In the genomic region with DNA sequence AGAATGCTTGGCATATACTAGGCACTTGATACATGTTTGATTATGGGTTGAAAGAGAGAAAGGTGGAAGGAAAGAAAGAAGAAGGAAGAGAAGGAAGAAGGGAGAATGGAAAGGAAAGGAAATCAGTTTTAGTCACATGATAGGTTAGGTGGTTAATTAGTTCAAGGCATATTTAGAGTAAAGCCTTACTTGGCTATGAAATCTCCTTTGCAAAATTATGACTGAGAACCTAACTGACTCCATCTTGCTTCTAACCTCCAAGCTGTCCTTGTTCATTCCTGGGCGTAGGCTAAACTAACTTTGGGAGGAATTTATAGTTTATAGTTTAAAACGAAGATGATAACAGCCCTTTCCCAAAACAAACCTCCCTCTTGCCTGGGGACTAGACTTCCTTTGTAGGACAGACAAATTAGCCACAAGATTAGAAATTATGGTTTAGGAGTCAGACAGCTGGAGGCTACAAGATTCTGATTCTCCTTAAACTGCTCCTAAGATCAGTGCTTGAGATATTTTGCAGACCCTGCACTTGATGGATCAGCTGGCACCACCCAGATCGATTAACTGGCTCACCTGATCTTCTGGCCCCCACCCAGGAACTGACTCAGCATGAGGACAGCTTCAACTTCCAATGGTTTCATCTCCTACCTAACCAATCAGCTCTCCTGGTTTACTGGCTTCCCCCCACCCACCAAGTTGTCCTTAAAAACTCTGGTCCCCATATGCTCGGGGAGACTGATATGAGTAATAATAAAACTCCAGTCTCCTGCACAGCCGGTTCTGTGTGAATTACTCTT, we compare ENCODE assay signal across 22 cellular contexts. TPM values are rescaled to one million over a fixed set of nuclear protein-coding genes. Genes with fewer than 3 reads are reported as not detected.
DNase-seq lines count a peak whose midpoint lies in the region; ATAC-seq, FAIRE-seq and TF ChIP-seq lines count a peak whose summit lies in the region.
"Had no signal": no experiment of that assay in that cellular context is flagged by ENCODE, and none has a peak within 500 bp of the region (broad histone marks: within the 10 kb centered on the region; RNA-seq: fewer than 3 reads in every experiment).

No MANE protein-coding gene starts in this region.

- no peak overlapping the region for H3K4me3 Mint-ChIP-seq in naive thymus-derived CD4-positive, alpha-beta T cell

- no peaks in the 10 kb centered on the region for H3K9me2 ChIP-seq in PC-3 (replicated peaks; ENCODE audit: low read length)

- TF ChIP-seq CTCF in PC-3 (conservative IDR thresholded peaks at IDR 0.05; ENCODE audit: low read depth, low read length) (no peak), GM12878 (IDR thresholded peaks at IDR 0.05 in 2 of 3, conservative IDR thresholded peaks at IDR 0.05 in 1 of 3; ENCODE audit: control insufficient read depth in 2 of 3, extremely low read depth in 1 of 3, insufficient read depth in 1 of 3, low read depth in 3 of 3, low read length in 3 of 3) (no peak), RWPE1 (conservative IDR thresholded peaks at IDR 0.05; ENCODE audit: low read depth) (no peak)

- H4K20me1 ChIP-seq in PC-3 (ENCODE audit: low read length): no peaks in the 10 kb centered on the region
- no peaks in the 10 kb centered on the region for H4K20me1 ChIP-seq in GM12878 (ENCODE audit: control insufficient read depth, insufficient read depth)

- peaks cover 11 to 58% (median 27%) of the 10 kb centered on the region in 7 donors for H3K4me1 Mint-ChIP-seq in naive thymus-derived CD4-positive, alpha-beta T cell

- SMC1A ChIA-PET in GM12878 (lab: Charles Lee; ENCODE audit: uncharacterized antibody, unreplicated experiment): interaction anchor here (1.0 to 1.7 kb wide), 4 partner anchors 13 to 76 kb away, joined by 3 to 6 read pairs (median 4); no protein-coding TSS in a partner anchor

- H3K9ac ChIP-seq in PC-3 (ENCODE audit: low read length) (peak overlapping the region; percentile 42; the same call in 1 of the 2 replicates), GM12878 (ENCODE audit: control insufficient read depth, insufficient read depth, low read length) (no peak overlapping the region)
- H3K9ac ChIP-seq: parathyroid adenoma had no signal

- peak overlapping the region; percentile 46 for H3K4me3 ChIP-seq in PC-3 (ENCODE audit: low read length)
- H3K4me3 ChIP-seq in GM12878: no peak overlapping the region
- no peak overlapping the region for H3K4me3 ChIP-seq in naive thymus-derived CD4-positive, alpha-beta T cell (ENCODE audit: low read length)
- H3K4me3 ChIP-seq in effector memory CD4-positive, alpha-beta T cell (ENCODE audit: insufficient read depth, low read depth, low read length, poor library complexity, severe bottlenecking): no peak overlapping the region
- H3K4me3 ChIP-seq: colonic mucosa, sigmoid colon, thyroid gland had no signal

- H3K36me3 ChIP-seq in PC-3 (ENCODE audit: low read depth, low read length) (no peaks in the 10 kb centered on the region), GM12878 (ENCODE audit: control insufficient read depth in 2 of 2, insufficient read depth in 2 of 2, low read length in 1 of 2) (no peaks in the 10 kb centered on the region)
- H3K36me3 ChIP-seq in naive thymus-derived CD4-positive, alpha-beta T cell (ENCODE audit: control insufficient read depth in 2 of 3, insufficient read depth in 3 of 3, low read length in 3 of 3): peaks cover 0 to 68% (median 9%) of the 10 kb centered on the region in 3 experiments
- peaks cover 32% of the 10 kb centered on the region for H3K36me3 ChIP-seq in effector memory CD4-positive, alpha-beta T cell (ENCODE audit: control insufficient read depth, insufficient read depth, low read length)
- H3K36me3 ChIP-seq: colonic mucosa, sigmoid colon, thyroid gland had no signal

- POLR2A ChIA-PET in PC-3 (lab: Charles Lee; ENCODE audit: unreplicated experiment) (no interaction called here), GM12878 (lab: Charles Lee) (no interaction called here), RWPE1 (lab: Yijun Ruan, JAX; ENCODE audit: low non-redundant PET) (no interaction called here)
- POLR2A ChIA-PET in naive thymus-derived CD4-positive, alpha-beta T cell (lab: Charles Lee): no interaction called here

- H3K27me3 ChIP-seq in PC-3 (ENCODE audit: low read length): no peaks in the 10 kb centered on the region
- H3K27me3 ChIP-seq in GM12878 (replicated peaks in 1 of 2; ENCODE audit: control insufficient read depth in 2 of 2, insufficient read depth in 2 of 2, low read length in 1 of 2): no peaks in the 10 kb centered on the region
- H3K27me3 ChIP-seq in naive thymus-derived CD4-positive, alpha-beta T cell (ENCODE audit: control insufficient read depth in 2 of 2, insufficient read depth in 2 of 2, low read length in 2 of 2): no peaks in the 10 kb centered on the region
- H3K27me3 ChIP-seq in effector memory CD4-positive, alpha-beta T cell (replicated peaks; ENCODE audit: control insufficient read depth, insufficient read depth, low read length, poor library complexity, severe bottlenecking): no peaks in the 10 kb centered on the region
- H3K27me3 ChIP-seq: colonic mucosa, sigmoid colon, thyroid gland had no signal

- no peak for TF ChIP-seq EP300 in GM12878 (IDR thresholded peaks at IDR 0.05; ENCODE audit: borderline replicate concordance in 1 of 2, control insufficient read depth in 1 of 2, low read depth in 2 of 2, low read length in 2 of 2)

- no peak; the same call in 1 of the 2 replicates for ATAC-seq in PC-3
- ATAC-seq in GM12878: no peak
- no peak for ATAC-seq in naive thymus-derived CD4-positive, alpha-beta T cell
- no peak for ATAC-seq in HG03196 (IDR thresholded peaks at IDR 0.05; ENCODE audit: unreplicated experiment)

- CTCF ChIA-PET in PC-3 (lab: Charles Lee) (interaction anchor here (0.5 kb wide), 1 partner anchor 94 kb away, joined by 4 read pairs; no protein-coding TSS in a partner anchor), GM12878 (lab: Yijun Ruan, JAX) (interaction anchor here (0.9 to 1.4 kb wide), 2 partner anchors 30 to 76 kb away, joined by 3 read pairs; no protein-coding TSS in a partner anchor), RWPE1 (lab: Yijun Ruan, JAX) (no interaction called here)
- CTCF ChIA-PET in naive thymus-derived CD4-positive, alpha-beta T cell (lab: Charles Lee): no interaction called here

- in situ Hi-C loops in GM12878 (cut with MboI): no loop called here

- no peak for FAIRE-seq in GM12878 (lab: Jason Lieb, UNC)
- FAIRE-seq: islet of Langerhans had no signal

- H3K79me2 ChIP-seq in PC-3 (ENCODE audit: low read length) (no peaks in the 10 kb centered on the region), GM12878 (ENCODE audit: control insufficient read depth, insufficient read depth, low read length) (no peaks in the 10 kb centered on the region)
- H3K79me2 ChIP-seq: parathyroid adenoma had no signal

- TF ChIP-seq POLR2A in GM12878 (IDR thresholded peaks at IDR 0.05; ENCODE audit: low read depth, low read length): no peak

- H3K36me3 Mint-ChIP-seq in naive thymus-derived CD4-positive, alpha-beta T cell: peaks cover 4 to 61% (median 39%) of the 10 kb centered on the region in 5 donors

- H3K4me1 ChIP-seq in PC-3 (ENCODE audit: insufficient read depth, low read length) (peaks cover 68% of the 10 kb centered on the region), GM12878 (ENCODE audit: control insufficient read depth, insufficient read depth, low read length) (no peaks in the 10 kb centered on the region)
- no peaks in the 10 kb centered on the region for H3K4me1 ChIP-seq in naive thymus-derived CD4-positive, alpha-beta T cell (ENCODE audit: control insufficient read depth in 2 of 2, insufficient read depth in 2 of 2, low read length in 2 of 2)
- H3K4me1 ChIP-seq in effector memory CD4-positive, alpha-beta T cell (ENCODE audit: control insufficient read depth, insufficient read depth, low read length, poor library complexity, severe bottlenecking): no peaks in the 10 kb centered on the region
- H3K4me1 ChIP-seq: colonic mucosa, sigmoid colon, thyroid gland had no signal

- H3K27ac Mint-ChIP-seq in naive thymus-derived CD4-positive, alpha-beta T cell: peak overlapping the region in 6 of 9 donors; percentile 33 to 74 (median 52)

- peaks cover 0 to 2% (median 0%) of the 10 kb centered on the region in 11 donors for H3K9me3 Mint-ChIP-seq in naive thymus-derived CD4-positive, alpha-beta T cell

- no peaks in the 10 kb centered on the region for H3K9me3 ChIP-seq in PC-3 (ENCODE audit: low read length)
- H3K9me3 ChIP-seq in GM12878 (replicated peaks; ENCODE audit: control insufficient read depth, insufficient read depth, low read length): no peaks in the 10 kb centered on the region
- no peaks in the 10 kb centered on the region for H3K9me3 ChIP-seq in naive thymus-derived CD4-positive, alpha-beta T cell (ENCODE audit: control insufficient read depth in 2 of 3, low read length in 3 of 3)
- no peaks in the 10 kb centered on the region for H3K9me3 ChIP-seq in effector memory CD4-positive, alpha-beta T cell (ENCODE audit: control insufficient read depth, low read length)
- H3K9me3 ChIP-seq: colonic mucosa, sigmoid colon, thyroid gland had no signal

- no peaks in the 10 kb centered on the region for H3K27me3 Mint-ChIP-seq in naive thymus-derived CD4-positive, alpha-beta T cell

- WGBS in GM12878 (ENCODE audit: insufficient coverage, insufficient replicate concordance, low lambda C conversion rate, missing lambda C conversion rate): 58% methylated on average over 5 of the region's 5 CpGs

- H3K27ac ChIP-seq in PC-3 (ENCODE audit: low read length) (peak overlapping the region; percentile 83), GM12878 (ENCODE audit: control insufficient read depth, insufficient read depth) (no peak overlapping the region), RWPE1 (no peak overlapping the region)
- H3K27ac ChIP-seq in naive thymus-derived CD4-positive, alpha-beta T cell (ENCODE audit: low read depth, low read length): no peak overlapping the region
- no peak overlapping the region for H3K27ac ChIP-seq in effector memory CD4-positive, alpha-beta T cell (ENCODE audit: insufficient read depth, low read length, poor library complexity, severe bottlenecking)
- H3K27ac ChIP-seq: colonic mucosa, HL-60, parathyroid adenoma, sigmoid colon, thyroid gland had no signal

- RAD21 ChIA-PET in GM12878 (lab: Charles Lee; ENCODE audit: unreplicated experiment): interaction anchor here (1.1 to 1.3 kb wide), 2 partner anchors 30 to 32 kb away, joined by 5 read pairs; no protein-coding TSS in a partner anchor

- intact Hi-C loops in PC-3 (cut with micrococcal nuclease) (no loop called here), GM12878 (cut with micrococcal nuclease; ENCODE audit: unreplicated experiment) (no loop called here)
- intact Hi-C loops in naive thymus-derived CD4-positive, alpha-beta T cell (cut with micrococcal nuclease): no loop called here

- peak overlapping the region; percentile 71 for H2AFZ ChIP-seq in PC-3 (ENCODE audit: low read length)
- no peak overlapping the region for H2AFZ ChIP-seq in GM12878 (ENCODE audit: control insufficient read depth, low read depth, low read length)
- H2AFZ ChIP-seq: parathyroid adenoma had no signal

- H3F3A ChIP-seq in PC-3 (ENCODE audit: low read length, unreplicated experiment): peaks cover 3% of the 10 kb centered on the region

- peak overlapping the region; percentile 78 for H3K4me2 ChIP-seq in PC-3 (ENCODE audit: low read length)
- H3K4me2 ChIP-seq in GM12878 (ENCODE audit: control insufficient read depth, insufficient read depth): no peak overlapping the region

- no peak for TF ChIP-seq RAD21 in GM12878 (IDR thresholded peaks at IDR 0.05; ENCODE audit: insufficient read depth, low read depth, low read length)

- BruUV-seq in PC-3 (replicated peaks; lab: Mats Ljungman, UMichigan) (no TSS peak), GM12878 (replicated peaks; lab: Mats Ljungman, UMichigan) (no TSS peak)

- peak; percentile 15 for DNase-seq in Daoy (ENCODE audit: low read depth)
- peak; percentile 54 for DNase-seq in PC-3
- DNase-seq in GM12878 (ENCODE audit: low read depth, low spot score): no peak
- DNase-seq in naive thymus-derived CD4-positive, alpha-beta T cell: no peak
- DNase-seq in RWPE1 (ENCODE audit: low spot score): no peak
- no peak for DNase-seq in effector memory CD4-positive, alpha-beta T cell
- DNase-seq: activated CD4-positive, alpha-beta T cell treated with anti-CD3 and anti-CD28 coated beads for 1 hour; activated CD8-positive, alpha-beta memory T cell treated with anti-CD3 and anti-CD28 coated beads, Interleukin-2, amount 50 U/mL, for 48 hours; activated gamma-delta T cell treated with Interleukin-2 at 50 U/mL for 16 hours; colonic mucosa; DND-41; H7; NCI-H1694 treated with DMSO at 0.1 percent for 48 hours; NCI-H748 treated with DMSO at 0.1 percent for 48 hours; sigmoid colon; stimulated activated CD4-positive, alpha-beta T cell treated with anti-CD3 and anti-CD28 coated beads, Interleukin-1b, Interleukin-23, amount 100 ng/mL, for 48 hours; stimulated activated naive CD4-positive, alpha-beta T cell treated with Interleukin-2 at 50 U/mL for 16 hours; thyroid gland had no signal

RNA-seq across cellular contexts. Expression of gene TXK, which starts 55.0 kb away (rescaled TPM):
- 0.23 and 0.36 TPM in 2 replicates for total RNA-seq in Daoy (2014; rRNA removed; shearing (Covaris generic))
- total RNA-seq in PC-3 (2014; rRNA removed) (0.92 and 2.6 TPM in 2 replicates), GM12878 (2014; rRNA removed) (2.1 and 2.7 TPM in 2 replicates), GM12878 (2014; rRNA removed; fragmentation: Illumina TruSeq; extraction: Trizol) (1.8 and 2.1 TPM in 2 replicates), GM12878 (2021) (1.3 and 1.4 TPM in 2 replicates)
- 21.3 and 29.1 TPM in 2 replicates for total RNA-seq in GM12878 (2013; cell fraction: nucleolus; rRNA removed)
- 1.7 TPM for polyA plus RNA-seq in GM12878 (2011; ENCODE audit: low read depth)
- polyA plus RNA-seq in GM12878 (2011; rRNA removed) (1.5 and 2.4 TPM in 2 replicates), GM12878 (2014; fragmentation: Illumina TruSeq; extraction: Trizol) (2.9 and 3.1 TPM in 2 replicates), GM12878 (2014; fragmentation: Nextera tagmentation; extraction: Ambion mirVana) (under 1 TPM; 0.44 to 0.95 TPM), GM12878 (2014; rRNA removed) (1.6 and 2.4 TPM in 2 replicates), GM12878 (2016; fragmentation: Nextera tagmentation; extraction: Ambion mirVana) (1 to 10 TPM in 1 of 2 experiments, under 1 TPM in 1; 0.91 to 1.1 TPM)
- 0.33 and 0.48 TPM in 2 replicates for polyA plus RNA-seq in GM12878 (2011; cell fraction: cytosol; rRNA removed)
- polyA plus RNA-seq in GM12878 (2011; cell fraction: nucleus; rRNA removed): 4.4 and 5.4 TPM in 2 replicates
- polyA plus RNA-seq in GM12878 (2012): 1.4 and 1.9 TPM in 2 replicates
- 0.66 and 1.4 TPM in 2 replicates for polyA minus RNA-seq in GM12878 (2011; rRNA and poly(A)+ RNA removed)
- polyA minus RNA-seq in GM12878 (2011; cell fraction: cytosol; rRNA and poly(A)+ RNA removed): not detected in 2 replicates
- polyA minus RNA-seq in GM12878 (2011; cell fraction: nucleus; rRNA and poly(A)+ RNA removed): 2.4 and 3.5 TPM in 2 replicates
- total RNA-seq in naive thymus-derived CD4-positive, alpha-beta T cell: 100 to 1,000 TPM in 4 of 5 experiments, 10 to 100 TPM in 1; 35.5 to 128 (median 117) TPM
- 10 to 100 TPM; 56.6 to 80.9 TPM for polyA plus RNA-seq in naive thymus-derived CD4-positive, alpha-beta T cell
- total RNA-seq: H7 had no signal

Comparison
In these comparisons a context has a peak if more than half of its experiments do, and no peak if none do; other contexts are left out.
1. DNase-seq: peak in Daoy (single experiment) and PC-3 (single experiment); none in GM12878 (single experiment), naive thymus-derived CD4-positive, alpha-beta T cell (0 of 9), RWPE1 (single experiment) and effector memory CD4-positive, alpha-beta T cell (0 of 3).
2. CTCF ChIA-PET loops: an anchor here in PC-3 (0.5 kb wide) and GM12878 (0.9 to 1.4 kb wide); none called in naive thymus-derived CD4-positive, alpha-beta T cell and RWPE1.